In the genomic region with DNA sequence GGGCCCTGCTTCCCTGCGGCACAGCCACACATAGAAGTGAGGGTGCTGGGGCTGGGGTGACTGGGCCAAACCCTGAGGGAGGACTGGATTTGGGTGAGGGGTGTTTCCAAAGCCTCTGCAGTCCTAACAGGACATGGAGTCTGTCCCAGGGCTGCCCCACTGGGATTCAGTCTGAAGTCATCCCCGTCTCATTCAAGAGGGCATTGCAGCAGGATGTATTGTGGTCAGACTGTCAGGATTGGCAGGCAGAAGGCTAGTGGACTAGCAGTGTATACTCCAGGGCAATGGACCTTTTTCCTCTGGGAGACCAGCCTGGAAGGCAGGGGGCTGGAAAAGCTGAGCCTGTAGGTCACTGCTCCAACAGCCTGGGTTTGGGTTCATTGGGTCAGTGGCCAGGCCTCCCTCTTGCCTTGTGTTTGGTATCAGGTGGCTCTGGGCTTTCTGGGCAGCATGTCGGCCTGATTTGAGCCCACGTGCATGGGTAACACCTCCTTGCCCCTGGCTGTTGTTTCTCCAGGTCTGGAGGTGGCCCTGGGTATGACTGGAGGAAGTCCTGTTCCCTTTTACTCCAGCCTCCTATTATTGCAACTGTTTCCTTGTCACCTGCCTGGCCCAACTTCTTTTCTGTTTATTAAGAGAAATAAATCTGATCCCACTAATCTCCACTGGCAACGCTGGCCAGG, we compare ENCODE assay signal across 8 cellular contexts. TPM values are rescaled to one million over a fixed set of nuclear protein-coding genes. Genes with fewer than 3 reads are reported as not detected.
DNase-seq lines count a peak whose midpoint lies in the region; ATAC-seq, FAIRE-seq and TF ChIP-seq lines count a peak whose summit lies in the region.
"Had no signal": no experiment of that assay in that cellular context is flagged by ENCODE, and none has a peak within 500 bp of the region (broad histone marks: within the 10 kb centered on the region; RNA-seq: fewer than 3 reads in every experiment).

No MANE protein-coding gene starts in this region.

- H3K23ac ChIP-seq in IMR-90 (ENCODE audit: low read depth, low read length) = no peak overlapping the region

- H2AK5ac ChIP-seq in IMR-90 (ENCODE audit: low read depth, low read length) = no peak overlapping the region

- intact Hi-C loops in IMR-90 (cut with micrococcal nuclease) (no loop called here), mammary epithelial cell (cut with micrococcal nuclease) (loop anchor here (1.0 to 2.0 kb wide), 2 partner anchors 16 to 27 kb away; no protein-coding TSS in a partner anchor), HepG2 (cut with micrococcal nuclease; ENCODE audit: unreplicated experiment) (loop anchor here (2.0 kb wide), 1 partner anchor 29 kb away; no protein-coding TSS in a partner anchor)

- dilution Hi-C loops in IMR-90 (cut with HindIII; ENCODE audit: low sequenced_read_pairs, unreplicated experiment) = no loop called here
- dilution Hi-C loops in mammary epithelial cell (cut with HindIII; ENCODE audit: low sequenced_read_pairs) = no loop called here

- no peak overlapping the region for H4K91ac ChIP-seq in IMR-90 (ENCODE audit: insufficient read depth, low read depth, low read length)

- H2AK9ac ChIP-seq in IMR-90 (replicated peaks; ENCODE audit: low read depth, low read length, poor library complexity) = peak overlapping the region; percentile 97

- BruUV-seq in IMR-90 (replicated peaks; lab: Mats Ljungman, UMichigan) (no TSS peak), mammary epithelial cell (replicated peaks; lab: Mats Ljungman, UMichigan) (no TSS peak), HepG2 (replicated peaks; lab: Mats Ljungman, UMichigan) (no TSS peak)

- no peak for FAIRE-seq in HepG2 (lab: Jason Lieb, UNC)

- peaks cover 12% of the 10 kb centered on the region for H3K4me1 ChIP-seq in IMR-90 (ENCODE audit: control insufficient read depth, insufficient read depth, low read length)
- H3K4me1 ChIP-seq in mammary epithelial cell (ENCODE audit: insufficient read depth, low read length) = peaks cover 22% of the 10 kb centered on the region
- peaks cover 50% of the 10 kb centered on the region for H3K4me1 ChIP-seq in HepG2 (ENCODE audit: insufficient read depth, low read length)
- H3K4me1 ChIP-seq in tibial nerve = peaks cover 0 to 28% (median 3%) of the 10 kb centered on the region in 4 donors

- TF ChIP-seq EP300 in HepG2 (IDR thresholded peaks at IDR 0.05; ENCODE audit: low read depth in 2 of 2, low read length in 2 of 2) (no peak), HepG2 (CRISPR knock-in tag; IDR thresholded peaks at IDR 0.05; ENCODE audit: borderline replicate concordance) (no peak), tibial nerve (IDR thresholded peaks at IDR 0.05) (no peak)

- H3K36me3 ChIP-seq in IMR-90 (ENCODE audit: control insufficient read depth, insufficient read depth, low read length) (no peaks in the 10 kb centered on the region), mammary epithelial cell (ENCODE audit: insufficient read depth, low read length) (no peaks in the 10 kb centered on the region), HepG2 (replicated peaks in 1 of 2; ENCODE audit: control insufficient read depth in 1 of 2, insufficient read depth in 2 of 2, low read length in 2 of 2) (peaks cover 0 to 2% of the 10 kb centered on the region in 2 experiments; a peak in 1 of 5 replicates), tibial nerve (no peaks in the 10 kb centered on the region)

- no peak for DNase-seq in IMR-90
- no peak for DNase-seq in mammary epithelial cell
- DNase-seq in HepG2 (ENCODE audit: low spot score) = no peak
- DNase-seq in tibial nerve (ENCODE audit: low spot score in 2 of 2) = no peak
- DNase-seq in NCI-H1930 (lab: John Stamatoyannopoulos, UW) = no peak
- no peak for DNase-seq in KG1 (lab: John Stamatoyannopoulos, UW)
- no peak for DNase-seq in NCI-H446 treated with DMSO at 0.1 percent for 48 hours (lab: John Stamatoyannopoulos, UW)
- DNase-seq: activated CD4-positive, alpha-beta T cell treated with anti-CD3 and anti-CD28 coated beads for 36 hours had no signal

- H3K14ac ChIP-seq in IMR-90 (replicated peaks; ENCODE audit: low read depth, low read length) = no peak overlapping the region

- H3K9ac ChIP-seq in IMR-90 (ENCODE audit: low read depth, low read length) (no peak overlapping the region), mammary epithelial cell (ENCODE audit: insufficient read depth, low read length) (peak overlapping the region; percentile 77), HepG2 (ENCODE audit: insufficient read depth, low read depth, low read length) (peak overlapping the region; percentile 87; the same call in 1 of the 2 replicates)

- H3K4ac ChIP-seq in IMR-90 (ENCODE audit: low read depth, low read length) = no peak overlapping the region

- H3K4me2 ChIP-seq in IMR-90 (ENCODE audit: low read depth, low read length) (no peak overlapping the region), mammary epithelial cell (ENCODE audit: insufficient read depth, low read depth, low read length) (peak overlapping the region; percentile 99), HepG2 (ENCODE audit: low read depth, low read length) (peak overlapping the region; percentile 96)

- no peak overlapping the region for H4K8ac ChIP-seq in IMR-90 (ENCODE audit: low read depth in 2 of 2, low read length in 2 of 2)

- no peak overlapping the region for H2BK20ac ChIP-seq in IMR-90 (ENCODE audit: low read depth, low read length)

- no peak overlapping the region for H4K5ac ChIP-seq in IMR-90 (ENCODE audit: low read depth, low read length)

- peaks cover 15% of the 10 kb centered on the region; the same call in 1 of the 2 replicates for H4K20me1 ChIP-seq in IMR-90 (ENCODE audit: insufficient read depth, low read length)
- H4K20me1 ChIP-seq in mammary epithelial cell (ENCODE audit: insufficient read depth, low read length) = no peaks in the 10 kb centered on the region
- H4K20me1 ChIP-seq in HepG2 (ENCODE audit: insufficient read depth, low read length) = no peaks in the 10 kb centered on the region; the same call in 1 of the 2 replicates

- no peak overlapping the region for H3K56ac ChIP-seq in IMR-90 (ENCODE audit: extremely low read depth, insufficient read depth, low read length)

- no peak overlapping the region for H2BK120ac ChIP-seq in IMR-90 (ENCODE audit: low read depth, low read length)

- H3K4me3 ChIP-seq in IMR-90 (ENCODE audit: insufficient read depth, low read depth, low read length) (no peak overlapping the region), mammary epithelial cell (replicated peaks in 1 of 3; ENCODE audit: insufficient read depth in 1 of 3, low read depth in 2 of 3, low read length in 3 of 3) (peak overlapping the region; percentile 88 to 92 (median 91)), HepG2 (replicated peaks in 1 of 3; ENCODE audit: insufficient read depth in 1 of 3, low read depth in 2 of 3, low read length in 3 of 3) (peak overlapping the region; percentile 80 to 92 (median 91); a peak in 4 of 6 replicates), tibial nerve (no peak overlapping the region)

- no peak for TF ChIP-seq RAD21 in IMR-90 (IDR thresholded peaks at IDR 0.05; ENCODE audit: low read length)
- no peak for TF ChIP-seq RAD21 in HepG2 (CRISPR knock-in tag; IDR thresholded peaks at IDR 0.05)

- in situ Hi-C loops in IMR-90 (cut with MboI; ENCODE audit: low sequenced_read_pairs) (no loop called here), mammary epithelial cell (cut with MboI; ENCODE audit: low sequenced_read_pairs in 2 of 2) (no loop called here), HepG2 (cut with HindIII; ENCODE audit: extremely low pct_ligation_motif_present, low pct_unique_long_range_greater_than_20kb) (no loop called here)

- WGBS in IMR-90 (ENCODE audit: extremely low coverage in 2 of 2, insufficient read length in 1 of 2), 2 experiments = 83% methylated on average over 1 of the region's 5 CpGs; no CpG with 5 or more reads in 1 of the 2 experiments
- WGBS in mammary epithelial cell (ENCODE audit: low coverage, missing lambda C conversion rate) = 32% methylated on average over 4 of the region's 5 CpGs
- 68% methylated on average over 4 of the region's 5 CpGs for WGBS in HepG2 (ENCODE audit: low lambda C conversion rate)
- WGBS in tibial nerve, 2 donors = 15 to 47% methylated on average over 3 to 4 of the region's 5 CpGs

- TF ChIP-seq POLR2A in IMR-90 (IDR thresholded peaks at IDR 0.05; ENCODE audit: low read depth, low read length) (no peak), HepG2 (IDR thresholded peaks at IDR 0.05; ENCODE audit: insufficient read depth in 1 of 2, low read depth in 2 of 2, low read length in 2 of 2) (no peak), tibial nerve (IDR thresholded peaks at IDR 0.05) (no peak)

- H2BK5ac ChIP-seq in IMR-90 (ENCODE audit: low read depth, low read length, poor library complexity, severe bottlenecking) = no peak overlapping the region

- peaks cover 8% of the 10 kb centered on the region; the same call in 1 of the 2 replicates for H3K9me1 ChIP-seq in IMR-90 (ENCODE audit: insufficient read depth, low read length)

- H3K9me3 ChIP-seq in IMR-90 (ENCODE audit: control insufficient read depth, insufficient read depth, low read length) (no peaks in the 10 kb centered on the region), mammary epithelial cell (replicated peaks; ENCODE audit: insufficient read depth, low read length) (no peaks in the 10 kb centered on the region), HepG2 (ENCODE audit: low read length) (no peaks in the 10 kb centered on the region), tibial nerve (no peaks in the 10 kb centered on the region)

- POLR2A ChIA-PET in IMR-90 (lab: Charles Lee; ENCODE audit: unreplicated experiment) = interaction anchor here (1.3 kb wide), 1 partner anchor 10 kb away, joined by 3 read pairs; no protein-coding TSS in a partner anchor
- POLR2A ChIA-PET in HepG2 (lab: Yijun Ruan, JAX) = interaction anchor here (0.9 to 2.1 kb wide), 3 partner anchors 15 to 31 kb away, joined by 3 to 13 read pairs (median 9); no protein-coding TSS in a partner anchor

- H3K79me1 ChIP-seq in IMR-90 (ENCODE audit: low read depth in 1 of 2, low read length in 2 of 2) = peaks cover 0 to 16% of the 10 kb centered on the region in 2 experiments; a peak in 2 of 4 replicates

- no peak for TF ChIP-seq CTCF in IMR-90 (conservative IDR thresholded peaks at IDR 0.05; ENCODE audit: low read depth, low read length)
- no peak for TF ChIP-seq CTCF in mammary epithelial cell (conservative IDR thresholded peaks at IDR 0.05 in 1 of 2, IDR thresholded peaks at IDR 0.05 in 1 of 2; ENCODE audit: extremely low read depth in 1 of 2, insufficient read depth in 1 of 2, low read depth in 1 of 2, low read length in 2 of 2)
- no peak for TF ChIP-seq CTCF in HepG2 (CRISPR knock-in tag; IDR thresholded peaks at IDR 0.05)
- no peak for TF ChIP-seq CTCF in tibial nerve (IDR thresholded peaks at IDR 0.05)

- CTCF ChIA-PET in IMR-90 (lab: Yijun Ruan, JAX) = no interaction called here
- CTCF ChIA-PET in mammary epithelial cell (lab: Charles Lee; ENCODE audit: low non-redundant PET) = interaction anchor here (0.6 kb wide), 1 partner anchor 8 kb away, joined by 4 read pairs; no protein-coding TSS in a partner anchor
- CTCF ChIA-PET in HepG2 (lab: Yijun Ruan, JAX; ENCODE audit: low intra/inter-chr PET ratio, low total read pairs) = no interaction called here

- no peak overlapping the region for H3K18ac ChIP-seq in IMR-90 (ENCODE audit: low read depth, low read length)

- H3K27me3 ChIP-seq in IMR-90 (ENCODE audit: control insufficient read depth, insufficient read depth, low read length) = no peaks in the 10 kb centered on the region
- H3K27me3 ChIP-seq in mammary epithelial cell (ENCODE audit: insufficient read depth, low read length) = no peaks in the 10 kb centered on the region
- no peaks in the 10 kb centered on the region; a peak in 1 of 5 replicates for H3K27me3 ChIP-seq in HepG2 (ENCODE audit: control insufficient read depth in 1 of 2, insufficient read depth in 2 of 2, low read length in 2 of 2)
- H3K27me3 ChIP-seq in tibial nerve = no peaks in the 10 kb centered on the region

- H2BK15ac ChIP-seq in IMR-90 (ENCODE audit: low read depth, low read length) = no peak overlapping the region

- H2AFZ ChIP-seq in IMR-90 (replicated peaks; ENCODE audit: low read length, poor library complexity) (peak overlapping the region; percentile 23), mammary epithelial cell (ENCODE audit: low read depth, low read length) (no peak overlapping the region), HepG2 (ENCODE audit: low read length) (no peak overlapping the region)

- H3K79me2 ChIP-seq in mammary epithelial cell (ENCODE audit: insufficient read depth, low read length) (peaks cover 65% of the 10 kb centered on the region), HepG2 (ENCODE audit: insufficient read depth, low read length) (peaks cover 36% of the 10 kb centered on the region)

- ATAC-seq in IMR-90 (ENCODE audit: low read depth) (no peak), HepG2 (peak; percentile 11; the same call in 2 of the 3 replicates)
- ATAC-seq: activated CD4-positive, alpha-beta T cell treated with anti-CD3 and anti-CD28 coated beads for 36 hours had no signal

- H3K27ac ChIP-seq in IMR-90 (ENCODE audit: insufficient read depth, low read length) = no peak overlapping the region
- H3K27ac ChIP-seq in mammary epithelial cell (ENCODE audit: insufficient read depth, low read depth, low read length) = peak overlapping the region; percentile 62
- H3K27ac ChIP-seq in HepG2 (ENCODE audit: extremely low read length, insufficient read depth, low read length) = peak overlapping the region; percentile 87
- peak overlapping the region in 3 of 4 donors; percentile 86 to 89 (median 89) for H3K27ac ChIP-seq in tibial nerve

RNA-seq across cellular contexts. Expression of a gene that starts 41.0 kb away (rescaled TPM):
- total RNA-seq in IMR-90 (2012; rRNA removed) (103 and 139 TPM in 2 replicates), mammary epithelial cell (10 to 100 TPM in 1 of 2 donors, 1 to 10 TPM in 1; 9.2 to 60.0 TPM), HepG2 (2016; rRNA removed; fragmentation: Illumina TruSeq; extraction: Trizol) (5.4 and 7.2 TPM in 2 replicates), tibial nerve (10 to 100 TPM; 10.2 to 31.2 (median 23.7) TPM)
- polyA plus RNA-seq in IMR-90 (2012; rRNA removed) (41.3 and 48.9 TPM in 2 replicates), mammary epithelial cell (7.6 TPM), HepG2 (2011; rRNA removed) (2.1 and 2.4 TPM in 2 replicates)
- polyA plus RNA-seq in IMR-90 (2012; cell fraction: cytosol; rRNA removed) = 24.0 and 32.6 TPM in 2 replicates
- polyA plus RNA-seq in IMR-90 (2012; cell fraction: nucleus; rRNA removed; ENCODE audit: low replicate concordance) = 15.3 and 50.5 TPM in 2 replicates
- polyA minus RNA-seq in mammary epithelial cell = 7.9 TPM
- total RNA-seq in HepG2 (2016; cell fraction: cytosol; rRNA removed; fragmentation: Illumina TruSeq; extraction: Trizol; ENCODE audit: low read depth) = 4.9 and 5.4 TPM in 2 replicates
- 5.3 and 8.1 TPM in 2 replicates for total RNA-seq in HepG2 (2016; cell fraction: insoluble cytoplasmic fraction; rRNA removed; fragmentation: Illumina TruSeq; extraction: Trizol)
- total RNA-seq in HepG2 (2016; cell fraction: membrane; rRNA removed; fragmentation: Illumina TruSeq; extraction: Trizol) = 9.5 and 9.8 TPM in 2 replicates
- 2.3 TPM in 2 replicates for total RNA-seq in HepG2 (2016; cell fraction: nucleus; rRNA removed; fragmentation: Illumina TruSeq; extraction: Trizol)
- polyA plus RNA-seq in HepG2 (2011; cell fraction: cytosol; rRNA removed) = 1.5 and 1.8 TPM in 2 replicates
- polyA plus RNA-seq in HepG2 (2011; cell fraction: nucleus; rRNA removed) = 0.77 and 1.0 TPM in 2 replicates
- 0.56 and 0.93 TPM in 2 replicates for polyA plus RNA-seq in HepG2 (2012)
- 5.2 and 6.1 TPM in 2 replicates for polyA plus RNA-seq in HepG2 (2016; cell fraction: cytosol; fragmentation: Illumina TruSeq; extraction: Trizol; ENCODE audit: low read depth)
- 6.7 and 6.9 TPM in 2 replicates for polyA plus RNA-seq in HepG2 (2016; cell fraction: insoluble cytoplasmic fraction; fragmentation: Illumina TruSeq; extraction: Trizol; ENCODE audit: low read depth)
- 7.6 and 7.9 TPM in 2 replicates for polyA plus RNA-seq in HepG2 (2016; cell fraction: membrane; fragmentation: Illumina TruSeq; extraction: Trizol; ENCODE audit: low read depth)
- polyA plus RNA-seq in HepG2 (2016; cell fraction: nucleus; fragmentation: Illumina TruSeq; extraction: Trizol; ENCODE audit: insufficient read depth, low read depth) = 2.5 and 2.7 TPM in 2 replicates
- polyA minus RNA-seq in HepG2 (2011; rRNA and poly(A)+ RNA removed; ENCODE audit: low replicate concordance) = 0.74 and 6.6 TPM in 2 replicates
- polyA minus RNA-seq in HepG2 (2011; cell fraction: cytosol; rRNA and poly(A)+ RNA removed) = 1.2 and 1.5 TPM in 2 replicates
- polyA minus RNA-seq in HepG2 (2011; cell fraction: nucleus; rRNA and poly(A)+ RNA removed) = 1.7 and 1.9 TPM in 2 replicates
- total RNA-seq: activated CD4-positive, alpha-beta T cell treated with anti-CD3 and anti-CD28 coated beads for 36 hours had no signal

Comparison
In these comparisons a context has a peak if more than half of its experiments do, and no peak if none do; other contexts are left out.
1. H3K4me3 ChIP-seq: peak in mammary epithelial cell (3 of 3) and HepG2 (3 of 3); none in IMR-90 (single experiment) and tibial nerve (0 of 4).